ENCODE assay signal across 24 cellular contexts in the genomic region with DNA sequence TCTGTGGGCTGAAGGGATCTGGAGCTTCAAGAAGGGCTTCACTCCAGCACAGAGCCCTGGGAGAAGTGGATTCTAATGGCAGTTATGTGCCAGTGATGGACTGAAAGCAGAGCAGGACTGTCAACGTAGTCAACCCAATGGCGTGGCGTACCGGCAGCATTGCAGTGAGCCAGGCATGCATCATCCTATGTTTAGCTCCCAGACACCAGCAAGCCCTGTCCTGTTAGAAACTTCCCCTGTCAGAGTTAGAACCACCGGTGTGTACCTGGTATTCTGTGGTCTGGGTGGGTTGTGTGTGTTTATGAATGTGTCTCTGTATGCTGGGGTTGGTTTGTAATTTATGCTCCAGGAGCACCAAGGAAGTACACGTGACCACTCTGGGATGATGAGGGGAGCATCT.
DNase-seq lines count a peak whose midpoint lies in the region; ATAC-seq and TF ChIP-seq lines count a peak whose summit lies in the region.
"Had no signal": no experiment of that assay in that cellular context is flagged by ENCODE, and none has a peak within 500 bp of the region (broad histone marks: within the 10 kb centered on the region; RNA-seq: fewer than 3 reads in every experiment).

No MANE protein-coding gene starts in this region.

- intact Hi-C loops in testis (cut with DNase I; ENCODE audit: low total_unique reads) (no loop called here), body of pancreas (cut with DNase I) (no loop called here)

- H3K4me1 ChIP-seq in foreskin keratinocyte (no peaks in the 10 kb centered on the region), neural progenitor cell (no peaks in the 10 kb centered on the region), testis (peaks cover 12% of the 10 kb centered on the region), body of pancreas (no peaks in the 10 kb centered on the region)
- H3K4me1 ChIP-seq: BLaER1 had no signal

- TF ChIP-seq POLR2A in testis (IDR thresholded peaks at IDR 0.05), result peak; percentile 9
- no peak for TF ChIP-seq POLR2A in body of pancreas (IDR thresholded peaks at IDR 0.05)

- peak overlapping the region; percentile 35 for H3K27ac Mint-ChIP-seq in neural progenitor cell
- H3K27ac Mint-ChIP-seq: CD14-positive monocyte; CD4-positive, alpha-beta memory T cell; CD4-positive, CD25-positive, alpha-beta regulatory T cell; CD8-positive, alpha-beta memory T cell had no signal

- no peaks in the 10 kb centered on the region for H3K79me2 ChIP-seq in neural progenitor cell (ENCODE audit: low read depth)

- no peaks in the 10 kb centered on the region for H3K36me3 Mint-ChIP-seq in neural progenitor cell
- H3K36me3 Mint-ChIP-seq: CD14-positive monocyte; CD4-positive, alpha-beta memory T cell; CD4-positive, CD25-positive, alpha-beta regulatory T cell; CD8-positive, alpha-beta memory T cell had no signal

- no peak overlapping the region for H3K4me2 ChIP-seq in neural progenitor cell
- H3K4me2 ChIP-seq: BLaER1 had no signal

- H3K27ac ChIP-seq in epithelial cell of prostate, result no peak overlapping the region
- no peak overlapping the region for H3K27ac ChIP-seq in foreskin keratinocyte
- H3K27ac ChIP-seq in neural progenitor cell, result no peak overlapping the region
- no peak overlapping the region for H3K27ac ChIP-seq in testis
- no peak overlapping the region for H3K27ac ChIP-seq in body of pancreas
- H3K27ac ChIP-seq: BLaER1 had no signal

- ATAC-seq in foreskin keratinocyte, result peak; percentile 84
- no peak for ATAC-seq in HG03095 (IDR thresholded peaks at IDR 0.05; ENCODE audit: unreplicated experiment)
- ATAC-seq in body of pancreas, result no peak
- ATAC-seq: GM12878 had no signal

- 87 to 97% methylated on average over 3 to 6 of the region's 6 CpGs for WGBS in testis, 2 donors
- WGBS in body of pancreas, 2 donors, result 92 to 95% methylated on average over 5 to 6 of the region's 6 CpGs

- no peaks in the 10 kb centered on the region for H3K9me3 Mint-ChIP-seq in neural progenitor cell

- H3K36me3 ChIP-seq in neural progenitor cell (no peaks in the 10 kb centered on the region), testis (ENCODE audit: low read depth, missing control alignments) (no peaks in the 10 kb centered on the region), body of pancreas (replicated peaks in 1 of 2; ENCODE audit: insufficient read depth in 1 of 2, low read depth in 2 of 2) (no peaks in the 10 kb centered on the region)
- H3K36me3 ChIP-seq: BE2C, BLaER1 had no signal

- TF ChIP-seq CTCF in foreskin keratinocyte (conservative IDR thresholded peaks at IDR 0.05) (no peak), neural progenitor cell (IDR thresholded peaks at IDR 0.05) (no peak), testis (IDR thresholded peaks at IDR 0.05) (no peak), body of pancreas (IDR thresholded peaks at IDR 0.05) (no peak)

- no peak overlapping the region for H3K4me3 ChIP-seq in neural progenitor cell
- no peak overlapping the region for H3K4me3 ChIP-seq in testis
- no peak overlapping the region for H3K4me3 ChIP-seq in body of pancreas
- H3K4me3 ChIP-seq: BLaER1, GM12878 had no signal

- DNase-seq in epithelial cell of prostate (ENCODE audit: low read depth, low spot score) (peak; percentile 8), foreskin keratinocyte (peak; percentile 23 to 75), neural progenitor cell (ENCODE audit: low spot score) (no peak), testis (no peak), GM19238 (ENCODE audit: insufficient read length, low spot score) (no peak), body of pancreas (no peak), NCI-H524 treated with DMSO at 0.1 percent for 48 hours (lab: John Stamatoyannopoulos, UW) (no peak)
- DNase-seq: 8988T; ACHN; BE2C; CD4-positive, alpha-beta memory T cell; CD4-positive, CD25-positive, alpha-beta regulatory T cell; CD8-positive, alpha-beta memory T cell; COR-L47; DMS 273 treated with DMSO at 0.1 percent for 48 hours; DMS153; DMS53; DND-41; EL; GDM1 had no signal

- no peak overlapping the region for H3K4me3 Mint-ChIP-seq in neural progenitor cell
- H3K4me3 Mint-ChIP-seq: CD14-positive monocyte; CD4-positive, alpha-beta memory T cell; CD4-positive, CD25-positive, alpha-beta regulatory T cell; CD8-positive, alpha-beta memory T cell had no signal

- H3K9me3 ChIP-seq in neural progenitor cell (ENCODE audit: low read depth) (no peaks in the 10 kb centered on the region), testis (no peaks in the 10 kb centered on the region), body of pancreas (no peaks in the 10 kb centered on the region)
- H3K9me3 ChIP-seq: BE2C, BLaER1 had no signal

- H3K27me3 ChIP-seq in foreskin keratinocyte (peaks cover 3% of the 10 kb centered on the region), neural progenitor cell (no peaks in the 10 kb centered on the region), testis (no peaks in the 10 kb centered on the region), body of pancreas (no peaks in the 10 kb centered on the region)
- H3K27me3 ChIP-seq: BE2C, BLaER1 had no signal

- H2AFZ ChIP-seq in neural progenitor cell (replicated peaks), result no peak overlapping the region

- no peaks in the 10 kb centered on the region for H4K20me1 ChIP-seq in neural progenitor cell (ENCODE audit: low read depth)
- H4K20me1 ChIP-seq: BLaER1 had no signal

- H3K9ac ChIP-seq in neural progenitor cell, result no peak overlapping the region
- H3K9ac ChIP-seq: BLaER1 had no signal

- peaks cover 27% of the 10 kb centered on the region for H3K4me1 Mint-ChIP-seq in neural progenitor cell
- H3K4me1 Mint-ChIP-seq: CD14-positive monocyte; CD4-positive, alpha-beta memory T cell; CD4-positive, CD25-positive, alpha-beta regulatory T cell; CD8-positive, alpha-beta memory T cell had no signal

- H3F3A ChIP-seq in neural progenitor cell (ENCODE audit: low read depth), result no peaks in the 10 kb centered on the region

- peaks cover 14% of the 10 kb centered on the region for H3K27me3 Mint-ChIP-seq in neural progenitor cell (ENCODE audit: insufficient read depth, low read depth)
- H3K27me3 Mint-ChIP-seq: CD4-positive, CD25-positive, alpha-beta regulatory T cell had no signal

Comparison
In these comparisons a context has a peak if more than half of its experiments do, and no peak if none do; other contexts are left out.
1. DNase-seq: peak in epithelial cell of prostate (single experiment) and foreskin keratinocyte (2 of 2); none in neural progenitor cell (single experiment), testis (single experiment), GM19238 (single experiment), body of pancreas (0 of 4) and NCI-H524 treated with DMSO at 0.1 percent for 48 hours (single experiment).